8 cellular contexts compared by ENCODE assay signal in genomic region chr17:7561028-7561575, GRCh38. TPM values are rescaled to one million over a fixed set of nuclear protein-coding genes. Genes with fewer than 3 reads are reported as not detected.
DNase-seq lines count a peak whose midpoint lies in the region; ATAC-seq lines count a peak whose summit lies in the region.

No MANE protein-coding gene starts in this region.

- H2AFZ ChIP-seq in Karpas-422 (ENCODE audit: low read length), result peak overlapping the region; percentile 92

- H3K9me2 ChIP-seq in Karpas-422 (replicated peaks; ENCODE audit: insufficient read depth, low read length), result no peaks in the 10 kb centered on the region

- H3K79me2 ChIP-seq in Karpas-422 (ENCODE audit: low read length), result peaks cover 48% of the 10 kb centered on the region

- ATAC-seq in GM21528 (IDR thresholded peaks at IDR 0.05; ENCODE audit: low FRiP score, unreplicated experiment), result peak; percentile 45
- peak; percentile 83 to 85 for ATAC-seq in natural killer cell treated with Interleukin-12 subunit alpha and Interleukin-12 subunit beta and Interleukin-15 and Interleukin-18, amount 100 ng/mL, for 72 hours
- ATAC-seq in stimulated activated naive CD8-positive, alpha-beta T cell treated with anti-CD3 and anti-CD28 coated beads, Interleukin-15, Interleukin-2, amounts not matched to agents 100 U/mL and 50 U/mL, for 24 hours, result peak; percentile 73

- H3K4me2 ChIP-seq in Karpas-422 (ENCODE audit: low read depth, low read length, poor library complexity, severe bottlenecking), result peak overlapping the region; percentile 88

- H3K27ac ChIP-seq in Karpas-422 (ENCODE audit: low read length), result peak overlapping the region; percentile 81

- H3K27me3 ChIP-seq in Karpas-422 (ENCODE audit: low read length), result no peaks in the 10 kb centered on the region

- H3K9me3 ChIP-seq in Karpas-422 (ENCODE audit: low read length), result no peaks in the 10 kb centered on the region

- peaks cover 10% of the 10 kb centered on the region; the same call in 1 of the 2 replicates for H4K20me1 ChIP-seq in Karpas-422 (ENCODE audit: insufficient read depth, low read depth, low read length)

- no peaks in the 10 kb centered on the region for H3K27me3 Mint-ChIP-seq in activated T-helper 2 cell treated with anti-CD3 and anti-CD28 coated beads, Interferon-gamma antibody, Interleukin-2, Interleukin-4, amounts not matched to agents 10 μg/mL and 5 μg/mL and 100 μg/mL, durations not matched to agents 14 hours and 24 hours and 36 hours (ENCODE audit: low read depth)
- no peaks in the 10 kb centered on the region for H3K27me3 Mint-ChIP-seq in natural killer cell treated with Interleukin-12 subunit alpha and Interleukin-12 subunit beta and Interleukin-15 and Interleukin-18, amount 100 ng/mL, for 72 hours

- peak; percentile 77 for DNase-seq in Caki2 (ENCODE audit: low read depth)
- peak; percentile 92 for DNase-seq in Karpas-422
- peak; percentile 85 for DNase-seq in RPMI8226
- peak; percentile 82 for DNase-seq in activated T-helper 2 cell treated with anti-CD3 and anti-CD28 coated beads, Interferon-gamma antibody, Interleukin-2, Interleukin-4, amounts not matched to agents 10 μg/mL and 5 μg/mL and 100 μg/mL, durations not matched to agents 14 hours and 24 hours and 36 hours (ENCODE audit: low spot score)
- peak; percentile 70 for DNase-seq in fibroblast of peridontal ligament (ENCODE audit: extremely low read depth)
- peak; percentile 91 for DNase-seq in natural killer cell treated with Interleukin-12 subunit alpha and Interleukin-12 subunit beta and Interleukin-15 and Interleukin-18, amount 100 ng/mL, for 72 hours (ENCODE audit: low spot score)
- peak; percentile 90 for DNase-seq in stimulated activated naive CD8-positive, alpha-beta T cell treated with anti-CD3 and anti-CD28 coated beads, Interleukin-15, Interleukin-2, amounts not matched to agents 100 U/mL and 50 U/mL, for 24 hours

- peak overlapping the region; percentile 87 for H3K9ac ChIP-seq in Karpas-422 (ENCODE audit: low read length)

- H3K36me3 ChIP-seq in Karpas-422 (ENCODE audit: insufficient read depth, low read length), result peaks cover 24% of the 10 kb centered on the region

- peak overlapping the region; percentile 92 for H3K4me3 Mint-ChIP-seq in activated T-helper 2 cell treated with anti-CD3 and anti-CD28 coated beads, Interferon-gamma antibody, Interleukin-2, Interleukin-4, amounts not matched to agents 10 μg/mL and 5 μg/mL and 100 μg/mL, durations not matched to agents 14 hours and 24 hours and 36 hours (ENCODE audit: low read depth)
- H3K4me3 Mint-ChIP-seq in natural killer cell treated with Interleukin-12 subunit alpha and Interleukin-12 subunit beta and Interleukin-15 and Interleukin-18, amount 100 ng/mL, for 72 hours, result peak overlapping the region; percentile 92

- H3K4me1 Mint-ChIP-seq in activated T-helper 2 cell treated with anti-CD3 and anti-CD28 coated beads, Interferon-gamma antibody, Interleukin-2, Interleukin-4, amounts not matched to agents 10 μg/mL and 5 μg/mL and 100 μg/mL, durations not matched to agents 14 hours and 24 hours and 36 hours (ENCODE audit: low read depth), result peaks cover 34% of the 10 kb centered on the region
- peaks cover 31 to 41% of the 10 kb centered on the region in 2 donors for H3K4me1 Mint-ChIP-seq in natural killer cell treated with Interleukin-12 subunit alpha and Interleukin-12 subunit beta and Interleukin-15 and Interleukin-18, amount 100 ng/mL, for 72 hours (ENCODE audit: low read depth in 2 of 2)

- in situ Hi-C loops in Caki2 (cut with HindIII; ENCODE audit: low pct_unique_long_range_greater_than_20kb, low sequenced_read_pairs), result no loop called here

- peaks cover 44% of the 10 kb centered on the region for H3K36me3 Mint-ChIP-seq in activated T-helper 2 cell treated with anti-CD3 and anti-CD28 coated beads, Interferon-gamma antibody, Interleukin-2, Interleukin-4, amounts not matched to agents 10 μg/mL and 5 μg/mL and 100 μg/mL, durations not matched to agents 14 hours and 24 hours and 36 hours (ENCODE audit: low read depth)
- H3K36me3 Mint-ChIP-seq in natural killer cell treated with Interleukin-12 subunit alpha and Interleukin-12 subunit beta and Interleukin-15 and Interleukin-18, amount 100 ng/mL, for 72 hours, result no peaks in the 10 kb centered on the region

- intact Hi-C loops in activated T-helper 2 cell treated with anti-CD3 and anti-CD28 coated beads, Interferon-gamma antibody, Interleukin-2, Interleukin-4, amounts not matched to agents 10 μg/mL and 5 μg/mL and 100 μg/mL, durations not matched to agents 14 hours and 24 hours and 36 hours (cut with micrococcal nuclease), result loop anchor here (1.0 to 5.0 kb wide), 8 partner anchors 9 to 205 kb away; partner anchors contain the start of genes FGF11, POLR2A and TMEM102

- H3K27ac Mint-ChIP-seq in activated T-helper 2 cell treated with anti-CD3 and anti-CD28 coated beads, Interferon-gamma antibody, Interleukin-2, Interleukin-4, amounts not matched to agents 10 μg/mL and 5 μg/mL and 100 μg/mL, durations not matched to agents 14 hours and 24 hours and 36 hours, result peak overlapping the region; percentile 90
- H3K27ac Mint-ChIP-seq in natural killer cell treated with Interleukin-12 subunit alpha and Interleukin-12 subunit beta and Interleukin-15 and Interleukin-18, amount 100 ng/mL, for 72 hours, result peak overlapping the region; percentile 84 to 88

- H3K4me1 ChIP-seq in Karpas-422 (ENCODE audit: low read length), result peaks cover 44% of the 10 kb centered on the region

- H3K4me3 ChIP-seq in Karpas-422 (ENCODE audit: low read length), result peak overlapping the region; percentile 86

- H3K9me3 Mint-ChIP-seq in activated T-helper 2 cell treated with anti-CD3 and anti-CD28 coated beads, Interferon-gamma antibody, Interleukin-2, Interleukin-4, amounts not matched to agents 10 μg/mL and 5 μg/mL and 100 μg/mL, durations not matched to agents 14 hours and 24 hours and 36 hours, result no peaks in the 10 kb centered on the region
- no peaks in the 10 kb centered on the region for H3K9me3 Mint-ChIP-seq in natural killer cell treated with Interleukin-12 subunit alpha and Interleukin-12 subunit beta and Interleukin-15 and Interleukin-18, amount 100 ng/mL, for 72 hours

RNA-seq across cellular contexts. Expression of gene SENP3, which starts 0.6 kb away (rescaled TPM):
- total RNA-seq in Caki2 (2014; rRNA removed; shearing (Covaris generic); ENCODE audit: low replicate concordance), result 105 and 115 TPM in 2 replicates
- 62.8 and 96.1 TPM in 2 replicates for total RNA-seq in Karpas-422 (2014; rRNA removed; shearing (Covaris generic); ENCODE audit: low replicate concordance)
- 64.9 and 69.6 TPM in 2 replicates for total RNA-seq in activated T-helper 2 cell treated with anti-CD3 and anti-CD28 coated beads, Interferon-gamma antibody, Interleukin-2, Interleukin-4, amounts not matched to agents 10 μg/mL and 5 μg/mL and 100 μg/mL, durations not matched to agents 14 hours and 24 hours and 36 hours
- 10 to 100 TPM; 56.2 to 90.1 TPM for total RNA-seq in natural killer cell treated with Interleukin-12 subunit alpha and Interleukin-12 subunit beta and Interleukin-15 and Interleukin-18, amount 100 ng/mL, for 72 hours

RNA-seq across cellular contexts. Expression of gene TNFSF13, which starts 2.6 kb away (rescaled TPM):
- 5.1 and 6.2 TPM in 2 replicates for total RNA-seq in Caki2 (2014; rRNA removed; shearing (Covaris generic); ENCODE audit: low replicate concordance)
- total RNA-seq in Karpas-422 (2014; rRNA removed; shearing (Covaris generic); ENCODE audit: low replicate concordance), result 0.90 and 4.0 TPM in 2 replicates
- 2.9 and 3.5 TPM in 2 replicates for total RNA-seq in activated T-helper 2 cell treated with anti-CD3 and anti-CD28 coated beads, Interferon-gamma antibody, Interleukin-2, Interleukin-4, amounts not matched to agents 10 μg/mL and 5 μg/mL and 100 μg/mL, durations not matched to agents 14 hours and 24 hours and 36 hours
- total RNA-seq in natural killer cell treated with Interleukin-12 subunit alpha and Interleukin-12 subunit beta and Interleukin-15 and Interleukin-18, amount 100 ng/mL, for 72 hours, result 1 to 10 TPM; 3.1 to 6.8 TPM

RNA-seq across cellular contexts. Expression of gene TNFSF12, which starts 12.2 kb away (rescaled TPM):
- 0.24 TPM in 1 of 2 replicates, not detected in the other for total RNA-seq in Caki2 (2014; rRNA removed; shearing (Covaris generic); ENCODE audit: low replicate concordance)
- not detected in 2 replicates for total RNA-seq in Karpas-422 (2014; rRNA removed; shearing (Covaris generic); ENCODE audit: low replicate concordance)
- total RNA-seq in activated T-helper 2 cell treated with anti-CD3 and anti-CD28 coated beads, Interferon-gamma antibody, Interleukin-2, Interleukin-4, amounts not matched to agents 10 μg/mL and 5 μg/mL and 100 μg/mL, durations not matched to agents 14 hours and 24 hours and 36 hours, result 31.8 and 36.0 TPM in 2 replicates
- 10 to 100 TPM; 54.9 to 69.3 TPM for total RNA-seq in natural killer cell treated with Interleukin-12 subunit alpha and Interleukin-12 subunit beta and Interleukin-15 and Interleukin-18, amount 100 ng/mL, for 72 hours

RNA-seq across cellular contexts. Expression of gene CD68, which starts 18.3 kb away (rescaled TPM):
- total RNA-seq in Caki2 (2014; rRNA removed; shearing (Covaris generic); ENCODE audit: low replicate concordance), result 57.9 and 93.2 TPM in 2 replicates
- 3.8 and 6.0 TPM in 2 replicates for total RNA-seq in Karpas-422 (2014; rRNA removed; shearing (Covaris generic); ENCODE audit: low replicate concordance)
- 9.6 and 10.1 TPM in 2 replicates for total RNA-seq in activated T-helper 2 cell treated with anti-CD3 and anti-CD28 coated beads, Interferon-gamma antibody, Interleukin-2, Interleukin-4, amounts not matched to agents 10 μg/mL and 5 μg/mL and 100 μg/mL, durations not matched to agents 14 hours and 24 hours and 36 hours
- 10 to 100 TPM; 20.8 to 51.1 TPM for total RNA-seq in natural killer cell treated with Interleukin-12 subunit alpha and Interleukin-12 subunit beta and Interleukin-15 and Interleukin-18, amount 100 ng/mL, for 72 hours

RNA-seq across cellular contexts. Expression of gene MPDU1, which starts 22.6 kb away (rescaled TPM):
- total RNA-seq in Caki2 (2014; rRNA removed; shearing (Covaris generic); ENCODE audit: low replicate concordance), result 96.4 and 130 TPM in 2 replicates
- total RNA-seq in Karpas-422 (2014; rRNA removed; shearing (Covaris generic); ENCODE audit: low replicate concordance), result 25.4 and 27.0 TPM in 2 replicates
- 98.6 and 106 TPM in 2 replicates for total RNA-seq in activated T-helper 2 cell treated with anti-CD3 and anti-CD28 coated beads, Interferon-gamma antibody, Interleukin-2, Interleukin-4, amounts not matched to agents 10 μg/mL and 5 μg/mL and 100 μg/mL, durations not matched to agents 14 hours and 24 hours and 36 hours
- 10 to 100 TPM; 82.7 to 95.5 TPM for total RNA-seq in natural killer cell treated with Interleukin-12 subunit alpha and Interleukin-12 subunit beta and Interleukin-15 and Interleukin-18, amount 100 ng/mL, for 72 hours

Comparison
In these comparisons a context has a peak if more than half of its experiments do, and no peak if none do; other contexts are left out.
1. Peak in every context shown above with its lines: DNase-seq, ATAC-seq, H3K4me3 ChIP-seq and H3K27ac ChIP-seq.
2. RNA of gene TNFSF12, which starts 12.2 kb away (total RNA-seq): 54.9 to 69.3 TPM in natural killer cell treated with Interleukin-12 subunit alpha and Interleukin-12 subunit beta and Interleukin-15 and Interleukin-18, amount 100 ng/mL, for 72 hours and 31.8 to 36.0 TPM in activated T-helper 2 cell treated with anti-CD3 and anti-CD28 coated beads, Interferon-gamma antibody, Interleukin-2, Interleukin-4, amounts not matched to agents 10 μg/mL and 5 μg/mL and 100 μg/mL, durations not matched to agents 14 hours and 24 hours and 36 hours; 0.24 TPM in Caki2 and not detected in Karpas-422; every median in the first group is over 10 times any median in the second.